1 cellular context compared by ENCODE assay signal in the genomic region with DNA sequence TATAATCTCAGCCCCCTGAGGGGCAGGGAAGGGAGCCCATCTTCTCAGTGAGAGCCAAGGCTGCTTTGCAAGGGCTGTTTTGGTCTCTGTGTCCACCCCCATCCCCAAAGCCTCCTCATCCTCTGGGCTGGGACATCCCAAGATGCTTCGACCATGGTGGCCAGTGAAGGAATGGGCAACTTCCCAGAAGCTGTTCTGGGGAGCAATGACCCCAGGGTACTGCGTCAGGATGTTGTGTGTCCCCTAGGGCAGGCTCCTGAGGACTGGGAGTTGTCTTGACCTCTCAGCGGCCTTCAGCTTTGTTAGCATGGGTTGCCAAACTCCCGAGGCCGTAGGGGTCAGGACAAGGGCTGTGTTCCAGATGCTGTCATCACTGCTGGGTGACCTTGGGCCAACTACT.
TF ChIP-seq lines count a peak whose summit lies in the region.

No MANE protein-coding gene starts in this region.

TF ChIP-seq in HepG2, 621 proteins besides CTCF, POLR2A, EP300 and RAD21 (continued from another document):
- TF ChIP-seq, protein P1, sequence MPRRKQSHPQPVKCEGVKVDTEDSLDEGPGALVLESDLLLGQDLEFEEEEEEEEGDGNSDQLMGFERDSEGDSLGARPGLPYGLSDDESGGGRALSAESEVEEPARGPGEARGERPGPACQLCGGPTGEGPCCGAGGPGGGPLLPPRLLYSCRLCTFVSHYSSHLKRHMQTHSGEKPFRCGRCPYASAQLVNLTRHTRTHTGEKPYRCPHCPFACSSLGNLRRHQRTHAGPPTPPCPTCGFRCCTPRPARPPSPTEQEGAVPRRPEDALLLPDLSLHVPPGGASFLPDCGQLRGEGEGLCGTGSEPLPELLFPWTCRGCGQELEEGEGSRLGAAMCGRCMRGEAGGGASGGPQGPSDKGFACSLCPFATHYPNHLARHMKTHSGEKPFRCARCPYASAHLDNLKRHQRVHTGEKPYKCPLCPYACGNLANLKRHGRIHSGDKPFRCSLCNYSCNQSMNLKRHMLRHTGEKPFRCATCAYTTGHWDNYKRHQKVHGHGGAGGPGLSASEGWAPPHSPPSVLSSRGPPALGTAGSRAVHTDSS (CRISPR knock-in tag; conservative IDR thresholded peaks at IDR 0.05) = no peak
- TF ChIP-seq, protein P2, sequence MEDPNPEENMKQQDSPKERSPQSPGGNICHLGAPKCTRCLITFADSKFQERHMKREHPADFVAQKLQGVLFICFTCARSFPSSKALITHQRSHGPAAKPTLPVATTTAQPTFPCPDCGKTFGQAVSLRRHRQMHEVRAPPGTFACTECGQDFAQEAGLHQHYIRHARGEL (CRISPR knock-in tag; IDR thresholded peaks at IDR 0.05) = no peak
- TF ChIP-seq, protein P3, sequence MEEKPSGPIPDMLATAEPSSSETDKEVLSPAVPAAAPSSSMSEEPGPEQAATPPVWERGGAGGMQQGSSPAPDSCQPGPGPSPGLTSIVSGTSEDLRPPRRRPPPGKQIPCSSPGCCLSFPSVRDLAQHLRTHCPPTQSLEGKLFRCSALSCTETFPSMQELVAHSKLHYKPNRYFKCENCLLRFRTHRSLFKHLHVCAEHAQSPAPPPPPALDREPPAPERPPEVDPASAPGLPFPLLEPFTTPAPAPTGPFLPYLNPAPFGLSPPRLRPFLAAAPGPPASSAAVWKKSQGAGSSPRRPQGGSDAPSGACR (CRISPR knock-in tag; IDR thresholded peaks at IDR 0.05) = no peak
- no peak for TF ChIP-seq MAFF (IDR thresholded peaks at IDR 0.05; ENCODE audit: low read depth, low read length)
- no peak for TF ChIP-seq GATAD1 (CRISPR knock-in tag; IDR thresholded peaks at IDR 0.05)
- TF ChIP-seq HNF4A (CRISPR knock-in tag; IDR thresholded peaks at IDR 0.05) = peak; percentile 12; the same call in 1 of the 2 replicates
- TF ChIP-seq, protein P4, sequence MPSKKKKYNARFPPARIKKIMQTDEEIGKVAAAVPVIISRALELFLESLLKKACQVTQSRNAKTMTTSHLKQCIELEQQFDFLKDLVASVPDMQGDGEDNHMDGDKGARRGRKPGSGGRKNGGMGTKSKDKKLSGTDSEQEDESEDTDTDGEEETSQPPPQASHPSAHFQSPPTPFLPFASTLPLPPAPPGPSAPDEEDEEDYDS (CRISPR knock-in tag; IDR thresholded peaks at IDR 0.05) = no peak
- no peak for TF ChIP-seq ZMYM4 (CRISPR knock-in tag; IDR thresholded peaks at IDR 0.05)
- no peak for TF ChIP-seq ZNF205 (CRISPR knock-in tag; IDR thresholded peaks at IDR 0.05)
- peak; percentile 41 for TF ChIP-seq RARA (CRISPR knock-in tag; IDR thresholded peaks at IDR 0.05)
- no peak for TF ChIP-seq ZNF546 (CRISPR knock-in tag; conservative IDR thresholded peaks at IDR 0.05)
- TF ChIP-seq RFX3 (CRISPR knock-in tag; IDR thresholded peaks at IDR 0.05) = no peak
